1 cellular context compared by ENCODE assay signal in the genomic region with DNA sequence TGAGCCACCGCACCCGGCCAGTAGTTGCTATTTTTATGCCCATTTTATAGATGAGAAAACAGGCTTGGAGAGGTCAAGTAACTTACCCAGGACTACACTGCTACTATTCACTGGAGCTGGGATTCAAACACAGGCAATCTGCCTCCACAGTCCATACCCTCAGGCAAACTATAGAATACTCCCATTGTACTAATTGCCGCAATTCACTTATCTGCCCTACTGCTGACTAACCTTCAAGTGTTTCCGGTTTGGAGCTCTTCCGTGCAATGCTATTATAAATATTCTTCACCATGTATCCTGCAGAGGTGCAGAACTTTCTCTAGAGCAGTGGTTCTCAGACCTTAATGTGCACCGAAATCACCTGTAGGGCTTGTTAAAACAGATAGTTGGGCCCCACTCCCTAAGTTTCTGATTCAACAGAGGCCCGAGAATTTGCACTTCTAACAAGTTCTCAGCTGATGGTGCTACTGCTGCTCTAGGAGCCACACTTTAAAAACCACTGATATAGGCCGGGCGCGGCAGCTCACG.
TF ChIP-seq lines count a peak whose summit lies in the region.

No MANE protein-coding gene starts in this region.

TF ChIP-seq in GM23338, 12 proteins besides CTCF, POLR2A, EP300 and RAD21:
- TF ChIP-seq POLR2AphosphoS5 (IDR thresholded peaks at IDR 0.05; ENCODE audit: low read depth) (no peak), ZNF462 (CRISPR knock-in tag; IDR thresholded peaks at IDR 0.05) (no peak), NANOG (IDR thresholded peaks at IDR 0.05; ENCODE audit: borderline replicate concordance) (no peak), EZH2 (IDR thresholded peaks at IDR 0.05; ENCODE audit: low read depth, unreplicated experiment) (no peak), EZH2phosphoT487 (IDR thresholded peaks at IDR 0.05; ENCODE audit: unreplicated experiment) (no peak), STAT1 (IDR thresholded peaks at IDR 0.05; ENCODE audit: unreplicated experiment) (no peak), REST (IDR thresholded peaks at IDR 0.05; ENCODE audit: unreplicated experiment) (no peak), ZNF331 (CRISPR knock-in tag; IDR thresholded peaks at IDR 0.05; ENCODE audit: low read depth) (no peak), JUNB (IDR thresholded peaks at IDR 0.05; ENCODE audit: unreplicated experiment) (no peak), ZNF114 (CRISPR knock-in tag; IDR thresholded peaks at IDR 0.05) (no peak), CREB1 (CRISPR knock-in tag; IDR thresholded peaks at IDR 0.05; ENCODE audit: low read depth) (no peak)
- TF ChIP-seq, protein P1, sequence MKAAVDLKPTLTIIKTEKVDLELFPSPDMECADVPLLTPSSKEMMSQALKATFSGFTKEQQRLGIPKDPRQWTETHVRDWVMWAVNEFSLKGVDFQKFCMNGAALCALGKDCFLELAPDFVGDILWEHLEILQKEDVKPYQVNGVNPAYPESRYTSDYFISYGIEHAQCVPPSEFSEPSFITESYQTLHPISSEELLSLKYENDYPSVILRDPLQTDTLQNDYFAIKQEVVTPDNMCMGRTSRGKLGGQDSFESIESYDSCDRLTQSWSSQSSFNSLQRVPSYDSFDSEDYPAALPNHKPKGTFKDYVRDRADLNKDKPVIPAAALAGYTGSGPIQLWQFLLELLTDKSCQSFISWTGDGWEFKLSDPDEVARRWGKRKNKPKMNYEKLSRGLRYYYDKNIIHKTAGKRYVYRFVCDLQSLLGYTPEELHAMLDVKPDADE (IDR thresholded peaks at IDR 0.05): no peak
TF ChIP-seq in GM23338: peak in this region for 0.
